19 cellular contexts compared by ENCODE assay signal in genomic region chr12:99278899-99279298, GRCh38.
DNase-seq lines count a peak whose midpoint lies in the region; ATAC-seq and TF ChIP-seq lines count a peak whose summit lies in the region.
"Had no signal": no experiment of that assay in that cellular context is flagged by ENCODE, and none has a peak within 500 bp of the region (broad histone marks: within the 10 kb centered on the region; RNA-seq: fewer than 3 reads in every experiment).

No MANE protein-coding gene starts in this region.

- no peak overlapping the region for H2BK120ac ChIP-seq in neuronal stem cell (ENCODE audit: low read depth, low read length)

- no peak overlapping the region for H3K23ac ChIP-seq in neuronal stem cell (ENCODE audit: low read depth, low read length, poor library complexity)

- H3K4me1 Mint-ChIP-seq in WTC11: 0 out of 2 replicates have a peak, but pooled peaks cover 1% of the 10 kb centered on the region
- no peaks in the 10 kb centered on the region for H3K4me1 Mint-ChIP-seq in activated naive CD4-positive, alpha-beta T cell treated with anti-CD3 and anti-CD28 coated beads, Interleukin-2, amount 10 ng/mL, durations not matched to agents 7 days and 5 days
- H3K4me1 Mint-ChIP-seq: CD4-positive, alpha-beta memory T cell had no signal

- H3K4me3 Mint-ChIP-seq in WTC11: no peak overlapping the region
- H3K4me3 Mint-ChIP-seq in activated naive CD4-positive, alpha-beta T cell treated with anti-CD3 and anti-CD28 coated beads, Interleukin-2, amount 10 ng/mL, durations not matched to agents 7 days and 5 days: no peak overlapping the region
- H3K4me3 Mint-ChIP-seq: CD4-positive, alpha-beta memory T cell; H9 had no signal

- H3K9me3 Mint-ChIP-seq in WTC11: peaks cover 19% of the 10 kb centered on the region
- peaks cover 4% of the 10 kb centered on the region for H3K9me3 Mint-ChIP-seq in activated naive CD4-positive, alpha-beta T cell treated with anti-CD3 and anti-CD28 coated beads, Interleukin-2, amount 10 ng/mL, durations not matched to agents 7 days and 5 days

- no peak overlapping the region for H2BK5ac ChIP-seq in neuronal stem cell (ENCODE audit: low read length)

- ATAC-seq in WTC11 (peak; percentile 57), GM19351 (IDR thresholded peaks at IDR 0.05; ENCODE audit: unreplicated experiment) (no peak), HG02678 (IDR thresholded peaks at IDR 0.05; ENCODE audit: unreplicated experiment) (no peak)
- ATAC-seq: A549 had no signal

- no peak overlapping the region for H3K18ac ChIP-seq in neuronal stem cell (ENCODE audit: low read length)

- H3K4me1 ChIP-seq in HAP-1 (peaks cover 14% of the 10 kb centered on the region), neuronal stem cell (ENCODE audit: control insufficient read depth in 2 of 2, insufficient read depth in 1 of 2, low read depth in 1 of 2, low read length in 2 of 2) (peaks cover 8 to 19% of the 10 kb centered on the region in 2 donors)
- H3K4me1 ChIP-seq: A549, BE2C had no signal

- H3K4ac ChIP-seq in neuronal stem cell (ENCODE audit: low read length): no peak overlapping the region

- H3K27me3 ChIP-seq in HAP-1 (ENCODE audit: low read depth) (no peaks in the 10 kb centered on the region), neuronal stem cell (ENCODE audit: control insufficient read depth in 3 of 3, insufficient read depth in 3 of 3, low read depth in 1 of 3, low read length in 3 of 3) (no peaks in the 10 kb centered on the region)
- H3K27me3 ChIP-seq: BE2C had no signal

- H3K27ac ChIP-seq in neuronal stem cell (replicated peaks; ENCODE audit: low read length): no peak overlapping the region
- H3K27ac ChIP-seq: A549, C4-2B, GM23248, HL-60 had no signal

- POLR2A ChIA-PET in WTC11 (lab: Charles Lee): no interaction called here

- no peak overlapping the region for H3K14ac ChIP-seq in neuronal stem cell (ENCODE audit: low read length)

- H2AK5ac ChIP-seq in neuronal stem cell (ENCODE audit: low read depth, low read length): no peak overlapping the region

- no peak overlapping the region for H3K27ac Mint-ChIP-seq in WTC11
- H3K27ac Mint-ChIP-seq in activated naive CD4-positive, alpha-beta T cell treated with anti-CD3 and anti-CD28 coated beads, Interleukin-2, amount 10 ng/mL, durations not matched to agents 7 days and 5 days: no peak overlapping the region
- H3K27ac Mint-ChIP-seq: CD4-positive, alpha-beta memory T cell; H9 had no signal

- WGBS in neuronal stem cell (ENCODE audit: extremely low coverage in 2 of 2, insufficient read length in 2 of 2, insufficient replicate concordance in 1 of 2), 2 donors: no CpG with 5 or more reads among the region's 2 CpGs

- no peaks in the 10 kb centered on the region for H3K27me3 Mint-ChIP-seq in WTC11 (ENCODE audit: low read depth)
- no peaks in the 10 kb centered on the region for H3K27me3 Mint-ChIP-seq in activated naive CD4-positive, alpha-beta T cell treated with anti-CD3 and anti-CD28 coated beads, Interleukin-2, amount 10 ng/mL, durations not matched to agents 7 days and 5 days
- H3K27me3 Mint-ChIP-seq: CD4-positive, alpha-beta memory T cell had no signal

- in situ Hi-C loops in HAP-1 (cut with MboI; ENCODE audit: low sequenced_read_pairs): no loop called here

- 0 out of 2 replicates have a peak, but pooled peaks cover 2% of the 10 kb centered on the region for H3K36me3 Mint-ChIP-seq in WTC11
- no peaks in the 10 kb centered on the region for H3K36me3 Mint-ChIP-seq in activated naive CD4-positive, alpha-beta T cell treated with anti-CD3 and anti-CD28 coated beads, Interleukin-2, amount 10 ng/mL, durations not matched to agents 7 days and 5 days
- H3K36me3 Mint-ChIP-seq: CD4-positive, alpha-beta memory T cell had no signal

- H4K91ac ChIP-seq in neuronal stem cell (ENCODE audit: low read depth, low read length, poor library complexity): no peak overlapping the region

- no peak overlapping the region for H4K8ac ChIP-seq in neuronal stem cell (ENCODE audit: low read depth, low read length)

- no peaks in the 10 kb centered on the region for H3K79me1 ChIP-seq in neuronal stem cell (ENCODE audit: low read depth, low read length)

- CTCF ChIA-PET in WTC11 (lab: Charles Lee): no interaction called here
- CTCF ChIA-PET in activated naive CD4-positive, alpha-beta T cell treated with anti-CD3 and anti-CD28 coated beads, Interleukin-2, amount 10 ng/mL, durations not matched to agents 7 days and 5 days (lab: Charles Lee): no interaction called here

- no peaks in the 10 kb centered on the region for H3K9me3 ChIP-seq in HAP-1
- peaks cover 0 to 7% of the 10 kb centered on the region in 2 donors for H3K9me3 ChIP-seq in neuronal stem cell (replicated peaks in 1 of 2; ENCODE audit: control insufficient read depth in 2 of 2, insufficient read depth in 1 of 2, low read depth in 1 of 2, low read length in 2 of 2)
- H3K9me3 ChIP-seq: A549, BE2C had no signal

- no peak for TF ChIP-seq CTCF in WTC11 (IDR thresholded peaks at IDR 0.05)

- no peak overlapping the region for H2BK15ac ChIP-seq in neuronal stem cell (ENCODE audit: low read length)

- no peak overlapping the region for H3K4me3 ChIP-seq in HAP-1
- H3K4me3 ChIP-seq in neuronal stem cell (ENCODE audit: low read length in 2 of 2): no peak overlapping the region
- H3K4me3 ChIP-seq: A549, GM23248 had no signal

- DNase-seq in HAP-1 (ENCODE audit: low spot score in 2 of 2) (peak; percentile 9 to 35), WTC11 (ENCODE audit: low spot score) (no peak), islet precursor cell (peak; percentile 68), neuronal stem cell (ENCODE audit: low spot score) (no peak), NOMO-1 treated with DMSO at 0.1 percent for 48 hours (lab: John Stamatoyannopoulos, UW; ENCODE audit: unreplicated experiment) (no peak)
- DNase-seq in activated naive CD4-positive, alpha-beta T cell treated with anti-CD3 and anti-CD28 coated beads, Interleukin-2, amount 10 ng/mL, durations not matched to agents 7 days and 5 days: no peak
- DNase-seq: BE2C; CD4-positive, alpha-beta memory T cell; DMS153; DMS79 treated with DMSO at 0.1 percent for 48 hours; EL; GDM1; GM23248; H9 had no signal

- H3K9ac ChIP-seq in neuronal stem cell (ENCODE audit: low read depth, low read length, poor library complexity): no peak overlapping the region
- H3K9ac ChIP-seq: GM23248 had no signal

- no peaks in the 10 kb centered on the region for H3K36me3 ChIP-seq in HAP-1 (replicated peaks)
- H3K36me3 ChIP-seq in neuronal stem cell (replicated peaks in 1 of 2; ENCODE audit: control insufficient read depth in 2 of 2, insufficient read depth in 2 of 2, low read length in 2 of 2): no peaks in the 10 kb centered on the region
- H3K36me3 ChIP-seq: BE2C had no signal

- no peak overlapping the region for H3K4me2 ChIP-seq in neuronal stem cell (ENCODE audit: insufficient read depth, low read length, poor library complexity, severe bottlenecking)
- H3K4me2 ChIP-seq: A549 had no signal

- no peak overlapping the region for H2BK12ac ChIP-seq in neuronal stem cell (ENCODE audit: low read length)

- peak overlapping the region; percentile 7 for H2AFZ ChIP-seq in neuronal stem cell (ENCODE audit: low read length)
- H2AFZ ChIP-seq: GM23248 had no signal

TF ChIP-seq in WTC11, 78 proteins besides CTCF, POLR2A, EP300 and RAD21 (continues in another document):
- no peak for TF ChIP-seq MAX (CRISPR knock-in tag; IDR thresholded peaks at IDR 0.05)
- TF ChIP-seq AFF4 (CRISPR knock-in tag; IDR thresholded peaks at IDR 0.05; ENCODE audit: borderline replicate concordance): no peak
- no peak for TF ChIP-seq ERG (CRISPR knock-in tag; IDR thresholded peaks at IDR 0.05)
- no peak for TF ChIP-seq CDX4 (CRISPR knock-in tag; IDR thresholded peaks at IDR 0.05; ENCODE audit: borderline replicate concordance)

Comparison
In these comparisons a context has a peak if more than half of its experiments do, and no peak if none do; other contexts are left out.
1. DNase-seq: peak in HAP-1 (2 of 2) and islet precursor cell (single experiment); none in WTC11 (single experiment), neuronal stem cell (single experiment), NOMO-1 treated with DMSO at 0.1 percent for 48 hours (single experiment) and activated naive CD4-positive, alpha-beta T cell treated with anti-CD3 and anti-CD28 coated beads, Interleukin-2, amount 10 ng/mL, durations not matched to agents 7 days and 5 days (single experiment).